9 cellular contexts compared by ENCODE assay signal in the genomic region with DNA sequence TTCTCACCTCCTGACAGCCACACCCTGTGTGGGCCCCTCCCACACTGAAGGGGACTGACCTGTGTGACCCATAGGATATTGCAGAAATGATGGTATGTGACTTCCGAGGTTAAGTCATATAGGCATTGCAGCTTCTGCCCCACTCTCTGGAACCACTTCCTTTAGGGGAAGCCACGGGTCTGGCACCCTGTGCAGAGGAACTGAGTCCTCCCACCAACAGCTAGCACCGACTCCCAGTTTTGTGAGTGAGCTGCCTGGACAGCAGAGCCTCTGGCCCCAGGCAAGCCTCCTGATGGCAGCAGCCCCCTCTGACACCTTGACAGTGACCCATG. TPM values are rescaled to one million over a fixed set of nuclear protein-coding genes. Genes with fewer than 3 reads are reported as not detected.
DNase-seq lines count a peak whose midpoint lies in the region; ATAC-seq and TF ChIP-seq lines count a peak whose summit lies in the region.
"Had no signal": no experiment of that assay in that cellular context is flagged by ENCODE, and none has a peak within 500 bp of the region (broad histone marks: within the 10 kb centered on the region; RNA-seq: fewer than 3 reads in every experiment).

No MANE protein-coding gene starts in this region.

- peaks cover 29% of the 10 kb centered on the region for H3K4me1 Mint-ChIP-seq in activated CD4-positive, alpha-beta T cell treated with anti-CD3 and anti-CD28 coated beads, Interleukin-2, amount 10 ng/mL, durations not matched to agents 7 days and 5 days
- H3K4me1 Mint-ChIP-seq in dendritic cell treated with granulocyte-macrophage colony-stimulating factor and Interleukin-4, amounts not matched to agents 40 ng/mL and 50 ng/mL, for 4 days (ENCODE audit: low read depth): peaks cover 70% of the 10 kb centered on the region
- peaks cover 12% of the 10 kb centered on the region for H3K4me1 Mint-ChIP-seq in stimulated activated naive CD8-positive, alpha-beta T cell treated with anti-CD3 and anti-CD28 coated beads, Interleukin-15, Interleukin-2, amounts not matched to agents 100 ng/mL and 50 ng/mL, for 24 hours (ENCODE audit: low read depth)

- no peak for ATAC-seq in HG02938 (IDR thresholded peaks at IDR 0.05; ENCODE audit: unreplicated experiment)

- POLR2A ChIA-PET in activated CD4-positive, alpha-beta T cell treated with anti-CD3 and anti-CD28 coated beads, Interleukin-2, amount 10 ng/mL, durations not matched to agents 7 days and 5 days (lab: Charles Lee): no interaction called here

- H3K27ac ChIP-seq in esophagus squamous epithelium: no peak overlapping the region

- intact Hi-C loops in dendritic cell treated with granulocyte-macrophage colony-stimulating factor and Interleukin-4, amounts not matched to agents 40 ng/mL and 50 ng/mL, for 4 days (cut with micrococcal nuclease): no loop called here
- intact Hi-C loops in esophagus squamous epithelium (cut with DNase I): no loop called here

- TF ChIP-seq POLR2A in NB4 (IDR thresholded peaks at IDR 0.05; ENCODE audit: extremely low read depth, insufficient read length) (no peak), esophagus squamous epithelium (IDR thresholded peaks at IDR 0.05) (no peak)

- H3K4me3 Mint-ChIP-seq in activated CD4-positive, alpha-beta T cell treated with anti-CD3 and anti-CD28 coated beads, Interleukin-2, amount 10 ng/mL, durations not matched to agents 7 days and 5 days: no peak overlapping the region
- H3K4me3 Mint-ChIP-seq in dendritic cell treated with granulocyte-macrophage colony-stimulating factor and Interleukin-4, amounts not matched to agents 40 ng/mL and 50 ng/mL, for 4 days: no peak overlapping the region
- H3K4me3 Mint-ChIP-seq in stimulated activated naive CD8-positive, alpha-beta T cell treated with anti-CD3 and anti-CD28 coated beads, Interleukin-15, Interleukin-2, amounts not matched to agents 100 ng/mL and 50 ng/mL, for 24 hours: no peak overlapping the region
- H3K4me3 Mint-ChIP-seq: naive B cell had no signal

- H3K36me3 Mint-ChIP-seq in activated CD4-positive, alpha-beta T cell treated with anti-CD3 and anti-CD28 coated beads, Interleukin-2, amount 10 ng/mL, durations not matched to agents 7 days and 5 days (ENCODE audit: low read depth): no peaks in the 10 kb centered on the region
- H3K36me3 Mint-ChIP-seq in dendritic cell treated with granulocyte-macrophage colony-stimulating factor and Interleukin-4, amounts not matched to agents 40 ng/mL and 50 ng/mL, for 4 days (ENCODE audit: low read depth): no peaks in the 10 kb centered on the region
- no peaks in the 10 kb centered on the region for H3K36me3 Mint-ChIP-seq in stimulated activated naive CD8-positive, alpha-beta T cell treated with anti-CD3 and anti-CD28 coated beads, Interleukin-15, Interleukin-2, amounts not matched to agents 100 ng/mL and 50 ng/mL, for 24 hours (ENCODE audit: low read depth)

- peaks cover 2% of the 10 kb centered on the region for H3K27me3 Mint-ChIP-seq in activated CD4-positive, alpha-beta T cell treated with anti-CD3 and anti-CD28 coated beads, Interleukin-2, amount 10 ng/mL, durations not matched to agents 7 days and 5 days
- peaks cover 7% of the 10 kb centered on the region for H3K27me3 Mint-ChIP-seq in dendritic cell treated with granulocyte-macrophage colony-stimulating factor and Interleukin-4, amounts not matched to agents 40 ng/mL and 50 ng/mL, for 4 days
- H3K27me3 Mint-ChIP-seq in stimulated activated naive CD8-positive, alpha-beta T cell treated with anti-CD3 and anti-CD28 coated beads, Interleukin-15, Interleukin-2, amounts not matched to agents 100 ng/mL and 50 ng/mL, for 24 hours: no peaks in the 10 kb centered on the region

- TF ChIP-seq CTCF in NB4 (IDR thresholded peaks at IDR 0.05; ENCODE audit: low read depth, low read length) (no peak), esophagus squamous epithelium (IDR thresholded peaks at IDR 0.05) (no peak)

- no CpG with 5 or more reads among the region's 3 CpGs for WGBS in esophagus squamous epithelium, 2 donors

- CTCF ChIA-PET in activated CD4-positive, alpha-beta T cell treated with anti-CD3 and anti-CD28 coated beads, Interleukin-2, amount 10 ng/mL, durations not matched to agents 7 days and 5 days (lab: Charles Lee): interaction anchor here (1.0 to 2.2 kb wide), 8 partner anchors 8 to 135 kb away, joined by 3 to 10 read pairs (median 4); no protein-coding TSS in a partner anchor

- peaks cover 0 to 7% (median 0%) of the 10 kb centered on the region in 4 donors for H3K27me3 ChIP-seq in esophagus squamous epithelium

- peak; percentile 45 for DNase-seq in activated CD4-positive, alpha-beta T cell treated with anti-CD3 and anti-CD28 coated beads, Interleukin-2, amount 10 ng/mL, durations not matched to agents 7 days and 5 days
- no peak for DNase-seq in activated CD4-positive, alpha-beta T cell treated with anti-CD3 and anti-CD28 coated beads for 4 hours
- DNase-seq in NB4 (ENCODE audit: low read depth): peak; percentile 93
- no peak for DNase-seq in esophagus squamous epithelium (lab: John Stamatoyannopoulos, UW)
- no peak for DNase-seq in DMS79 (lab: John Stamatoyannopoulos, UW)
- DNase-seq: naive B cell had no signal

- H3K36me3 ChIP-seq in esophagus squamous epithelium: no peaks in the 10 kb centered on the region

- peaks cover 9 to 58% (median 16%) of the 10 kb centered on the region in 3 donors for H3K4me1 ChIP-seq in esophagus squamous epithelium

- no peaks in the 10 kb centered on the region for H3K9me3 ChIP-seq in esophagus squamous epithelium

- H3K4me3 ChIP-seq in NB4 (ENCODE audit: low read depth, low read length) (no peak overlapping the region), esophagus squamous epithelium (no peak overlapping the region)

- H3K9me3 Mint-ChIP-seq in activated CD4-positive, alpha-beta T cell treated with anti-CD3 and anti-CD28 coated beads, Interleukin-2, amount 10 ng/mL, durations not matched to agents 7 days and 5 days: peaks cover 5% of the 10 kb centered on the region
- H3K9me3 Mint-ChIP-seq in dendritic cell treated with granulocyte-macrophage colony-stimulating factor and Interleukin-4, amounts not matched to agents 40 ng/mL and 50 ng/mL, for 4 days: no peaks in the 10 kb centered on the region
- H3K9me3 Mint-ChIP-seq in stimulated activated naive CD8-positive, alpha-beta T cell treated with anti-CD3 and anti-CD28 coated beads, Interleukin-15, Interleukin-2, amounts not matched to agents 100 ng/mL and 50 ng/mL, for 24 hours: no peaks in the 10 kb centered on the region

- peak overlapping the region; percentile 80 for H3K27ac Mint-ChIP-seq in activated CD4-positive, alpha-beta T cell treated with anti-CD3 and anti-CD28 coated beads, Interleukin-2, amount 10 ng/mL, durations not matched to agents 7 days and 5 days
- peak overlapping the region; percentile 81 for H3K27ac Mint-ChIP-seq in dendritic cell treated with granulocyte-macrophage colony-stimulating factor and Interleukin-4, amounts not matched to agents 40 ng/mL and 50 ng/mL, for 4 days
- H3K27ac Mint-ChIP-seq in stimulated activated naive CD8-positive, alpha-beta T cell treated with anti-CD3 and anti-CD28 coated beads, Interleukin-15, Interleukin-2, amounts not matched to agents 100 ng/mL and 50 ng/mL, for 24 hours: peak overlapping the region; percentile 51

RNA-seq across cellular contexts. Expression of gene SLC6A6, which starts 24.6 kb away (rescaled TPM):
- 10 to 100 TPM; 42.0 to 43.1 TPM for total RNA-seq in activated CD4-positive, alpha-beta T cell treated with anti-CD3 and anti-CD28 coated beads, Interleukin-2, amount 10 ng/mL, durations not matched to agents 7 days and 5 days
- 10 to 100 TPM; 14.4 to 35.7 (median 17.0) TPM for total RNA-seq in esophagus squamous epithelium

Comparison
In these comparisons a context has a peak if more than half of its experiments do, and no peak if none do; other contexts are left out.
1. DNase-seq: peak in activated CD4-positive, alpha-beta T cell treated with anti-CD3 and anti-CD28 coated beads, Interleukin-2, amount 10 ng/mL, durations not matched to agents 7 days and 5 days (single experiment) and NB4 (single experiment); none in activated CD4-positive, alpha-beta T cell treated with anti-CD3 and anti-CD28 coated beads for 4 hours (0 of 2), esophagus squamous epithelium (single experiment) and DMS79 (single experiment).
2. Peak in every context shown above with its lines, with median percentiles within 50 percentile points of each other: H3K27ac Mint-ChIP-seq.